17 cellular contexts compared by ENCODE assay signal in the genomic region with DNA sequence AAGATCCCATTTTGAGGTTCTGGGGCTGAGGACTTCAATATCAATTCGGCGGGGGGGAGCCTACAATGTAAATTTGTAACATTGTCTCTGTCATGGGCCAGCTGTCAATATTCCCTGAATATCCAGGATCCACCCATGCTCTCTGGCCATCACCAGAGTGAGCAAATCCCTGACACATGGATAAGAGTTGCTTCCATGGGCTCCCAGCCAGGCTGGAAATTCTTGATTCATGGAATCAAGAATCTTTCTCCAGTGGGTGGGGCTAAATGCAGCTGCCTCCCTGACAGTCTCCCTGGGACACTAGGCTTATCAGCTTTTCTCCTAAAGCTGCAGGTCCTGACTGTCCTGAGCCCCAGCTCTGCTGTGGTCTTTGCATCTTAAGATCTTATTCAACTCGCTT.
"Had no signal": no experiment of that assay in that cellular context is flagged by ENCODE, and none has a peak within 500 bp of the region (broad histone marks: within the 10 kb centered on the region; RNA-seq: fewer than 3 reads in every experiment).

No MANE protein-coding gene starts in this region.

- H3K4me1 ChIP-seq: colonic mucosa, lower lobe of right lung, psoas muscle, right lobe of liver, transverse colon had no signal

- H3K27ac ChIP-seq: cardiac muscle cell, colonic mucosa, lower lobe of right lung, psoas muscle, right lobe of liver, transverse colon, VCaP had no signal

- ATAC-seq: activated CD8-positive, alpha-beta T cell treated with anti-CD3 and anti-CD28 coated beads for 36 hours; lower lobe of right lung; naive thymus-derived CD8-positive, alpha-beta T cell; psoas muscle; right lobe of liver; stimulated activated naive B cell treated with anti-CD40 and anti-IgM and Interleukin-4, amounts not matched to agents 10 μg/mL and 1 μg/mL and 100 μg/mL, for 72 hours had no signal

- DNase-seq: activated CD4-positive, alpha-beta T cell treated with anti-CD3 and anti-CD28 coated beads for 4 hours; activated CD8-positive, alpha-beta T cell treated with anti-CD3 and anti-CD28 coated beads for 36 hours; activated naive CD4-positive, alpha-beta T cell; aorta; colonic mucosa; hippocampal formation; left cardiac atrium; lower lobe of right lung; naive thymus-derived CD8-positive, alpha-beta T cell; right lobe of liver; stimulated activated CD4-positive, alpha-beta T cell treated with anti-CD3 and anti-CD28 coated beads, Interleukin-2, amount 100 ng/mL, for 24 hours; stimulated activated naive B cell treated with anti-CD40 and anti-IgM and Interleukin-4, amounts not matched to agents 10 μg/mL and 1 μg/mL and 100 μg/mL, for 72 hours; substantia nigra; transverse colon had no signal

- H3K27me3 ChIP-seq: cardiac muscle cell, colonic mucosa, right lobe of liver, transverse colon had no signal

- H3K36me3 ChIP-seq: cardiac muscle cell, colonic mucosa, lower lobe of right lung, right lobe of liver, transverse colon had no signal

- H3K4me3 ChIP-seq: cardiac muscle cell, colonic mucosa, lower lobe of right lung, psoas muscle, right lobe of liver, transverse colon had no signal

- H3K9me3 ChIP-seq: colonic mucosa, lower lobe of right lung, psoas muscle, right lobe of liver, transverse colon had no signal
